In the genomic region with DNA sequence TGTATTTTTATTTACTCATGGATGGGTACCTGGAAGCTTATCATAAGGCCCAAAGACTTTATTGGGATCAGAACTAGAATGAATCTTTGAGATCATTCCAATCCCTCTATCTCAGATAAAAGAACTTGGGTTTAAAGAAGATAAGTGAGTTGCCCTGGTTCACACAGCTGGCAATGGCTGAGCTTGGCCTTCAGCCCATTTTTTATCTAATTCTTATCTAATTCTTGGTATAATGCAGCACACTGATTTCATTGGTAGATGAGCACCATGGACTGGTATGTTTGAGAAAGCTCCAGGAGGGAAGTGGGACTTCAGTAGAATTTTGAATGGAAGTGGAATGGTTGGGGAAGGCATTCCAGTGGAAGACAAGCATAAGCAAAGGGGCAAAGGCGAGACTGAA, we compare ENCODE assay signal across 8 cellular contexts.
"Had no signal": no experiment of that assay in that cellular context is flagged by ENCODE, and none has a peak within 500 bp of the region (broad histone marks: within the 10 kb centered on the region; RNA-seq: fewer than 3 reads in every experiment).

No MANE protein-coding gene starts in this region.

- H3K27ac ChIP-seq: HL-60 had no signal

- ATAC-seq: GM23338, HepG2 had no signal

- DNase-seq: H9, HCEC 1CT, KBM-7 had no signal

- H3K4me3 ChIP-seq: GM23338 had no signal

- FAIRE-seq: H1, H54, HepG2 had no signal
